23 cellular contexts compared by ENCODE assay signal in genomic region chr5:77035950-77036349, GRCh38. TPM values are rescaled to one million over a fixed set of nuclear protein-coding genes. Genes with fewer than 3 reads are reported as not detected.
DNase-seq lines count a peak whose midpoint lies in the region; ATAC-seq and TF ChIP-seq lines count a peak whose summit lies in the region.
"Had no signal": no experiment of that assay in that cellular context is flagged by ENCODE, and none has a peak within 500 bp of the region (broad histone marks: within the 10 kb centered on the region; RNA-seq: fewer than 3 reads in every experiment).

No MANE protein-coding gene starts in this region.

- CTCF ChIA-PET in CD8-positive, alpha-beta T cell (lab: Charles Lee), result interaction anchor here (1.2 kb wide), 1 partner anchor 42 kb away, joined by 4 read pairs; no protein-coding TSS in a partner anchor
- CTCF ChIA-PET in HEK293 (lab: Yijun Ruan, JAX), result no interaction called here

- POLR2A ChIA-PET in CD8-positive, alpha-beta T cell (lab: Charles Lee), result no interaction called here
- POLR2A ChIA-PET in HEK293 (lab: Yijun Ruan, JAX), result no interaction called here

- in situ Hi-C loops in brain microvascular endothelial cell (cut with HindIII; ENCODE audit: low pct_ligation_motif_present, low sequenced_read_pairs), result no loop called here

- no peak for TF ChIP-seq CTCF in CD8-positive, alpha-beta T cell (IDR thresholded peaks at IDR 0.05)
- TF ChIP-seq CTCF in HEK293 (tag by site-specific recombination; IDR thresholded peaks at IDR 0.05) (no peak), brain microvascular endothelial cell (IDR thresholded peaks at IDR 0.05; ENCODE audit: low read depth, low read length, missing control alignments) (no peak), osteoblast (IDR thresholded peaks at IDR 0.05; ENCODE audit: extremely low read depth, low read depth, low read length) (no peak)

- H3K9me3 ChIP-seq in CD8-positive, alpha-beta T cell (ENCODE audit: low read length), result no peaks in the 10 kb centered on the region
- no peaks in the 10 kb centered on the region for H3K9me3 ChIP-seq in HEK293 (ENCODE audit: control insufficient read depth, insufficient read depth, low read depth, low read length)
- H3K9me3 ChIP-seq in osteoblast (ENCODE audit: low read depth, low read length), result no peaks in the 10 kb centered on the region
- H3K9me3 ChIP-seq: A549 had no signal

- H3K36me3 Mint-ChIP-seq in CD8-positive, alpha-beta T cell, result peaks cover 61% of the 10 kb centered on the region

- no peak overlapping the region for H3K4me3 ChIP-seq in CD8-positive, alpha-beta T cell (ENCODE audit: low read depth, low read length)
- H3K4me3 ChIP-seq in HEK293 (ENCODE audit: low read depth, low read length) (no peak overlapping the region), brain microvascular endothelial cell (ENCODE audit: low read depth, low read length) (no peak overlapping the region), osteoblast (ENCODE audit: insufficient read depth, low read length) (no peak overlapping the region)
- H3K4me3 ChIP-seq: A549; BLaER1 treated with 17β-estradiol and CSF1 and Interleukin-3, amounts not matched to agents 10 nM and 100 nM had no signal

- H3K4me3 Mint-ChIP-seq in CD8-positive, alpha-beta T cell, result no peak overlapping the region
- H3K4me3 Mint-ChIP-seq: B cell; CD4-positive, alpha-beta T cell; CD8-positive, alpha-beta memory T cell had no signal

- peaks cover 21% of the 10 kb centered on the region for H3K36me3 ChIP-seq in CD8-positive, alpha-beta T cell (ENCODE audit: insufficient read depth, low read length)
- H3K36me3 ChIP-seq in HEK293 (ENCODE audit: control insufficient read depth in 2 of 2, insufficient read depth in 1 of 2, low read length in 2 of 2) (peaks cover 61 to 62% of the 10 kb centered on the region in 2 experiments), brain microvascular endothelial cell (replicated peaks) (peaks cover 21% of the 10 kb centered on the region), osteoblast (ENCODE audit: insufficient read depth, low read length) (peaks cover 45% of the 10 kb centered on the region)

- H3K27me3 ChIP-seq in CD8-positive, alpha-beta T cell (ENCODE audit: insufficient read depth, low read length), result no peaks in the 10 kb centered on the region
- H3K27me3 ChIP-seq in brain microvascular endothelial cell (replicated peaks) (no peaks in the 10 kb centered on the region), osteoblast (ENCODE audit: insufficient read depth, low read length) (no peaks in the 10 kb centered on the region)
- H3K27me3 ChIP-seq: BLaER1 treated with 17β-estradiol and CSF1 and Interleukin-3, amounts not matched to agents 10 nM and 100 nM had no signal

- no peaks in the 10 kb centered on the region for H3K9me3 Mint-ChIP-seq in CD8-positive, alpha-beta T cell
- H3K9me3 Mint-ChIP-seq: CD4-positive, alpha-beta T cell; CD8-positive, alpha-beta memory T cell had no signal

- H2AFZ ChIP-seq in osteoblast (ENCODE audit: low read length), result no peak overlapping the region

- H3K27ac Mint-ChIP-seq in CD8-positive, alpha-beta T cell, result peak overlapping the region; percentile 22
- H3K27ac Mint-ChIP-seq: B cell; CD4-positive, alpha-beta T cell had no signal

- no peaks in the 10 kb centered on the region for H3K27me3 Mint-ChIP-seq in CD8-positive, alpha-beta T cell (ENCODE audit: low read depth)
- H3K27me3 Mint-ChIP-seq: B cell; CD4-positive, alpha-beta T cell; CD8-positive, alpha-beta memory T cell had no signal

- DNase-seq in CD8-positive, alpha-beta T cell, result no peak
- no peak for DNase-seq in brain microvascular endothelial cell
- DNase-seq in osteoblast (ENCODE audit: insufficient read length, low spot score, missing footprints), result peak; percentile 55
- no peak for DNase-seq in stimulated activated naive CD4-positive, alpha-beta T cell (lab: John Stamatoyannopoulos, UW)
- DNase-seq in NCI-H2107 treated with DMSO at 0.1 percent for 48 hours (lab: John Stamatoyannopoulos, UW; ENCODE audit: unreplicated experiment), result no peak
- DNase-seq: AML-193; CD4-positive, alpha-beta T cell; CD8-positive, alpha-beta memory T cell; COR-L47; DMS 273 treated with DMSO at 0.1 percent for 48 hours; DMS153; DMS53; DMS79; DND-41; EL; GF-D8 had no signal

- no peak for ATAC-seq in CD8-positive, alpha-beta T cell
- no peak for ATAC-seq in GM18858 (IDR thresholded peaks at IDR 0.05; ENCODE audit: unreplicated experiment)
- ATAC-seq: A549 had no signal

- no peak overlapping the region for H3K4me2 ChIP-seq in osteoblast (ENCODE audit: insufficient read depth, low read length)
- H3K4me2 ChIP-seq: A549; BLaER1 treated with 17β-estradiol and CSF1 and Interleukin-3, amounts not matched to agents 10 nM and 100 nM had no signal

- peaks cover 24% of the 10 kb centered on the region for H3K79me2 ChIP-seq in osteoblast (ENCODE audit: insufficient read depth, low read length)

- peaks cover 42% of the 10 kb centered on the region for H3K4me1 Mint-ChIP-seq in CD8-positive, alpha-beta T cell (ENCODE audit: low read depth)

- intact Hi-C loops in CD8-positive, alpha-beta T cell (cut with DNase I, micrococcal nuclease), result no loop called here

- no peaks in the 10 kb centered on the region for H4K20me1 ChIP-seq in osteoblast (ENCODE audit: insufficient read depth, low read length)

- peaks cover 15% of the 10 kb centered on the region for H3K4me1 ChIP-seq in CD8-positive, alpha-beta T cell (ENCODE audit: insufficient read depth, low read length)
- no peaks in the 10 kb centered on the region for H3K4me1 ChIP-seq in HEK293 (ENCODE audit: control insufficient read depth, insufficient read depth, low read length)
- H3K4me1 ChIP-seq in osteoblast (ENCODE audit: insufficient read depth, low read length), result peaks cover 6% of the 10 kb centered on the region

- no peak overlapping the region for H3K27ac ChIP-seq in CD8-positive, alpha-beta T cell (ENCODE audit: low read depth, low read length)
- H3K27ac ChIP-seq in HEK293 (ENCODE audit: extremely low read depth, low read depth, low read length) (no peak overlapping the region), brain microvascular endothelial cell (peak overlapping the region; percentile 0), osteoblast (ENCODE audit: low read depth, low read length) (no peak overlapping the region)
- H3K27ac ChIP-seq: 22Rv1; A549; BLaER1 treated with 17β-estradiol and CSF1 and Interleukin-3, amounts not matched to agents 10 nM and 100 nM; C4-2B had no signal

TF ChIP-seq in HEK293, 187 proteins besides CTCF, POLR2A, EP300 and RAD21:
- TF ChIP-seq ZNF398 (tag by site-specific recombination; IDR thresholded peaks at IDR 0.05) (no peak), ZNF664 (tag by site-specific recombination; IDR thresholded peaks at IDR 0.05) (peak; percentile 94)

RNA-seq across cellular contexts. Expression of gene AGGF1, which starts 5.7 kb away (rescaled TPM):
- total RNA-seq in CD8-positive, alpha-beta T cell, result 10 to 100 TPM; 14.8 to 14.9 TPM
- total RNA-seq in osteoblast, result 22.1 and 25.7 TPM in 2 replicates

RNA-seq across cellular contexts. Expression of gene ZBED3, which starts 51.1 kb away (rescaled TPM):
- total RNA-seq in CD8-positive, alpha-beta T cell, result 10 to 100 TPM; 11.6 to 12.3 TPM
- total RNA-seq in osteoblast, result 1.1 and 4.7 TPM in 2 replicates
